Comparison of ENCODE assay signal across 13 cellular contexts in the genomic region with DNA sequence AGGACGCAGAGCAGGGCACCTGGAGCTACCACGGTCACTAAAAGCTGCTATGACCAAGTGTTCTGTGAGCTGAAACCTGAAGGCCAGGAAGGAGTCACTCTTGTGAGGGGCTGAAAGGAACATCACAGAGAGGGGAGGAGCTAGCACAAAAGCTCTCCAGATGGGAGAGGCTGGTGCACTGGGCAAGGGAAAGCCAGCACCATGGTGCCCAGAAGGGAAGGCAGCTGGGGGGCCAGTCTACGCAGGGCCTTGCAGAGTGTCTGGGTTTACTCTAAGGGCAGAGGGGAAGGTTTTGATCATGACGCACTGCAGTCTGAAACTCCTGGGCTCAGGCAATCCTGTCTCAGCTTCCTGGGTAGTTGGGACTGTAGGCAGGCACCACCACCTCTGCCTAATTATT. TPM values are rescaled to one million over a fixed set of nuclear protein-coding genes. Genes with fewer than 3 reads are reported as not detected.
A peak's percentile ranks its signal among the peaks of the same experiment; 100 is the strongest.
DNase-seq lines count a peak whose midpoint lies in the region; ATAC-seq, FAIRE-seq and TF ChIP-seq lines count a peak whose summit lies in the region.
"Had no signal": no experiment of that assay in that cellular context is flagged by ENCODE, and none has a peak within 500 bp of the region (broad histone marks: within the 10 kb centered on the region; RNA-seq: fewer than 3 reads in every experiment).

No MANE protein-coding gene starts in this region.

- dilution Hi-C loops in keratinocyte (cut with MboI; ENCODE audit: extremely low pct_ligation_motif_present, low sequenced_read_pairs) = no loop called here

- no peak for TF ChIP-seq POLR2A in heart left ventricle (IDR thresholded peaks at IDR 0.05)
- TF ChIP-seq POLR2A in spleen (IDR thresholded peaks at IDR 0.05) = no peak

- H3K27ac Mint-ChIP-seq in activated CD8-positive, alpha-beta T cell treated with anti-CD3 and anti-CD28 coated beads for 36 hours = peak overlapping the region; percentile 100

- no peaks in the 10 kb centered on the region for H4K20me1 ChIP-seq in keratinocyte (ENCODE audit: control insufficient read depth, extremely low read depth, insufficient read depth, low read length)

- H3K4me1 ChIP-seq in left ventricle myocardium inferior (peaks cover 78% of the 10 kb centered on the region), heart left ventricle (peaks cover 9 to 73% (median 38%) of the 10 kb centered on the region in 12 donors), keratinocyte (ENCODE audit: control insufficient read depth, extremely low read depth, insufficient read depth, low read length) (peaks cover 21% of the 10 kb centered on the region), thoracic aorta (ENCODE audit: control insufficient read depth in 1 of 2, low read depth in 2 of 2) (peaks cover 48 to 58% of the 10 kb centered on the region in 2 donors), spleen (peaks cover 37 to 88% (median 74%) of the 10 kb centered on the region in 6 donors)

- H3K36me3 ChIP-seq in left ventricle myocardium inferior = no peaks in the 10 kb centered on the region
- H3K36me3 ChIP-seq in heart left ventricle = peaks cover 0 to 6% (median 0%) of the 10 kb centered on the region in 9 donors
- peaks cover 0 to 2% of the 10 kb centered on the region in 2 experiments for H3K36me3 ChIP-seq in keratinocyte (ENCODE audit: control insufficient read depth in 2 of 2, extremely low read depth in 1 of 2, insufficient read depth in 2 of 2, low read length in 2 of 2)
- H3K36me3 ChIP-seq in thoracic aorta = peaks cover 4% of the 10 kb centered on the region
- H3K36me3 ChIP-seq in spleen = peaks cover 0 to 9% (median 3%) of the 10 kb centered on the region in 6 donors
- H3K36me3 ChIP-seq in WERI-Rb-1 = 0 out of 2 replicates have a peak, but pooled peaks cover 4% of the 10 kb centered on the region
- H3K36me3 ChIP-seq: adrenal gland had no signal

- H3K27ac ChIP-seq in left ventricle myocardium inferior (replicated peaks) (no peak overlapping the region), heart left ventricle (no peak overlapping the region), keratinocyte (ENCODE audit: control insufficient read depth, insufficient read depth, low read length) (no peak overlapping the region), thoracic aorta (peak overlapping the region in 1 of 2 donors; percentile 100), spleen (peak overlapping the region in 1 of 8 donors; percentile 98), WERI-Rb-1 (no peak overlapping the region)

- CTCF ChIA-PET in activated CD8-positive, alpha-beta T cell treated with anti-CD3 and anti-CD28 coated beads for 36 hours (lab: Charles Lee) = interaction anchor here (1.0 to 6.2 kb wide), 4 partner anchors 10 to 31 kb away, joined by 4 to 45 read pairs (median 12); a partner anchor contains a TSS

- peak overlapping the region; percentile 99 for H3K4me3 Mint-ChIP-seq in activated CD8-positive, alpha-beta T cell treated with anti-CD3 and anti-CD28 coated beads for 36 hours

- no peak for TF ChIP-seq CTCF in left ventricle myocardium inferior (IDR thresholded peaks at IDR 0.05; ENCODE audit: borderline replicate concordance)
- no peak for TF ChIP-seq CTCF in heart left ventricle (IDR thresholded peaks at IDR 0.05)
- no peak for TF ChIP-seq CTCF in activated CD8-positive, alpha-beta T cell treated with anti-CD3 and anti-CD28 coated beads for 36 hours (IDR thresholded peaks at IDR 0.05)
- no peak for TF ChIP-seq CTCF in keratinocyte (optimal IDR thresholded peaks at IDR 0.05 in 1 of 3, IDR thresholded peaks at IDR 0.05 in 1 of 3, conservative IDR thresholded peaks at IDR 0.05 in 1 of 3; ENCODE audit: extremely low read depth in 1 of 3, insufficient read depth in 2 of 3, low read length in 3 of 3)
- no peak for TF ChIP-seq CTCF in thoracic aorta (IDR thresholded peaks at IDR 0.05)
- no peak for TF ChIP-seq CTCF in spleen (IDR thresholded peaks at IDR 0.05 in 8 of 11, conservative IDR thresholded peaks at IDR 0.05 in 3 of 11)
- no peak for TF ChIP-seq CTCF in WERI-Rb-1 (IDR thresholded peaks at IDR 0.05; ENCODE audit: low read depth, low read length)

- H3K79me2 ChIP-seq in keratinocyte (ENCODE audit: control insufficient read depth, insufficient read depth, low read length) = peaks cover 36% of the 10 kb centered on the region

- FAIRE-seq in keratinocyte (lab: Jason Lieb, UNC) = no peak

- no peak overlapping the region for H3K9ac ChIP-seq in keratinocyte (ENCODE audit: control insufficient read depth, extremely low read depth, insufficient read depth, low read length)

- H3K9me1 ChIP-seq in keratinocyte (ENCODE audit: control insufficient read depth, extremely low read depth, insufficient read depth, low read length) = peaks cover 2% of the 10 kb centered on the region

- H3K4me2 ChIP-seq in keratinocyte (ENCODE audit: control insufficient read depth, extremely low read depth, insufficient read depth, low read depth, low read length) = peak overlapping the region; percentile 98

- H3K9me3 Mint-ChIP-seq in activated CD8-positive, alpha-beta T cell treated with anti-CD3 and anti-CD28 coated beads for 36 hours = peaks cover 4% of the 10 kb centered on the region

- no peak for ATAC-seq in heart left ventricle
- no peak for ATAC-seq in activated CD8-positive, alpha-beta T cell treated with anti-CD3 and anti-CD28 coated beads for 36 hours
- ATAC-seq in thoracic aorta (ENCODE audit: insufficient number of reproducible peaks, low FRiP score, low read depth) = no peak
- ATAC-seq in HG02623 (IDR thresholded peaks at IDR 0.05; ENCODE audit: unreplicated experiment) = no peak
- ATAC-seq: psoas muscle had no signal

- peaks cover 45% of the 10 kb centered on the region for H3K36me3 Mint-ChIP-seq in activated CD8-positive, alpha-beta T cell treated with anti-CD3 and anti-CD28 coated beads for 36 hours (ENCODE audit: low read depth)

- no peaks in the 10 kb centered on the region for H3K9me3 ChIP-seq in left ventricle myocardium inferior (replicated peaks)
- no peaks in the 10 kb centered on the region for H3K9me3 ChIP-seq in heart left ventricle
- H3K9me3 ChIP-seq in keratinocyte (ENCODE audit: control insufficient read depth, low read depth, low read length) = no peaks in the 10 kb centered on the region
- H3K9me3 ChIP-seq in thoracic aorta = no peaks in the 10 kb centered on the region
- H3K9me3 ChIP-seq in spleen = no peaks in the 10 kb centered on the region
- no peaks in the 10 kb centered on the region for H3K9me3 ChIP-seq in WERI-Rb-1 (ENCODE audit: severe bottlenecking)
- H3K9me3 ChIP-seq: adrenal gland, psoas muscle had no signal

- DNase-seq in left ventricle myocardium inferior (no peak), heart left ventricle (no peak), keratinocyte (ENCODE audit: low read depth, low spot score) (no peak), thoracic aorta (ENCODE audit: low spot score) (no peak), spleen (no peak), WERI-Rb-1 (no peak)
- no peak for DNase-seq in activated CD8-positive, alpha-beta T cell treated with anti-CD3 and anti-CD28 coated beads for 36 hours
- DNase-seq: islet precursor cell, KBM-7, NCI-H526 treated with DMSO at 0.1 percent for 48 hours had no signal

- H2AFZ ChIP-seq in keratinocyte (ENCODE audit: control insufficient read depth, low read length) = no peak overlapping the region

- POLR2A ChIA-PET in activated CD8-positive, alpha-beta T cell treated with anti-CD3 and anti-CD28 coated beads for 36 hours (lab: Charles Lee) = interaction anchor here (0.7 to 1.2 kb wide), 6 partner anchors 7 to 555 kb away, joined by 3 read pairs; no protein-coding TSS in a partner anchor

- H3K4me3 ChIP-seq in left ventricle myocardium inferior (peak overlapping the region; percentile 96), heart left ventricle (peak overlapping the region in 3 of 12 donors; percentile 7 to 100 (median 98)), keratinocyte (ENCODE audit: control insufficient read depth in 2 of 3, extremely low read depth in 1 of 3, insufficient read depth in 2 of 3, low read depth in 1 of 3, low read length in 3 of 3) (no peak overlapping the region), thoracic aorta (peak overlapping the region; percentile 100), spleen (peak overlapping the region in 1 of 8 donors; percentile 82), WERI-Rb-1 (ENCODE audit: low read depth, low read length) (no peak overlapping the region)

- H3K27me3 ChIP-seq in left ventricle myocardium inferior (ENCODE audit: low read depth) (no peaks in the 10 kb centered on the region), heart left ventricle (no peaks in the 10 kb centered on the region), keratinocyte (ENCODE audit: control insufficient read depth, extremely low read depth, insufficient read depth, low read length) (no peaks in the 10 kb centered on the region), thoracic aorta (replicated peaks; ENCODE audit: insufficient read depth) (no peaks in the 10 kb centered on the region), spleen (replicated peaks in 1 of 7) (no peaks in the 10 kb centered on the region), WERI-Rb-1 (ENCODE audit: insufficient read depth, low read depth, severe bottlenecking) (no peaks in the 10 kb centered on the region)
- H3K27me3 ChIP-seq: adrenal gland had no signal

- peaks cover 53% of the 10 kb centered on the region for H3K4me1 Mint-ChIP-seq in activated CD8-positive, alpha-beta T cell treated with anti-CD3 and anti-CD28 coated beads for 36 hours (ENCODE audit: low read depth)

- intact Hi-C loops in left ventricle myocardium inferior (cut with micrococcal nuclease) = no loop called here
- intact Hi-C loops in heart left ventricle (cut with DNase I) = loop anchor here in 2 of 10 donors (5.0 to 10.0 kb wide), 2 partner anchors 49 to 252 kb away; a partner anchor contains a TSS
- intact Hi-C loops in activated CD8-positive, alpha-beta T cell treated with anti-CD3 and anti-CD28 coated beads for 36 hours (cut with micrococcal nuclease) = no loop called here
- intact Hi-C loops in spleen (cut with DNase I; ENCODE audit: low total_unique reads) = no loop called here

- H3K27me3 Mint-ChIP-seq in activated CD8-positive, alpha-beta T cell treated with anti-CD3 and anti-CD28 coated beads for 36 hours = no peaks in the 10 kb centered on the region

- 81 to 92% (median 86%) methylated on average over 3 to 4 of the region's 4 CpGs for WGBS in heart left ventricle, 4 donors
- whole genome bisulfite sequencing in spleen, 5 donors = 81 to 91% (median 85%) methylated on average over 4 of the region's 4 CpGs

RNA-seq across cellular contexts. Expression of a gene that starts 4.1 kb away (rescaled TPM):
- total RNA-seq in left ventricle myocardium inferior (11.8 TPM), heart left ventricle (10 to 100 TPM; 17.0 to 41.5 (median 21.2) TPM), thoracic aorta (10 to 100 TPM; 46.0 to 65.5 TPM), spleen (10 to 100 TPM; 25.4 to 58.7 (median 31.7) TPM)
- polyA plus RNA-seq in heart left ventricle (10 to 100 TPM in 1 of 2 donors, 1 to 10 TPM in 1; 8.2 to 18.4 TPM), keratinocyte (3.0 to 8.3 TPM (median 3.7 TPM) in 3 replicates), spleen (10 to 100 TPM; 18.9 to 36.7 (median 33.3) TPM)
- 10 to 100 TPM; 24.8 to 26.2 TPM for total RNA-seq in activated CD8-positive, alpha-beta T cell treated with anti-CD3 and anti-CD28 coated beads for 36 hours
- 3.4 TPM for polyA plus RNA-seq in keratinocyte (2011; ENCODE audit: low read depth)
- 9.4 and 16.5 TPM in 2 replicates for polyA plus RNA-seq in keratinocyte (2011; cell fraction: cytosol; rRNA removed)
- 15.2 and 24.1 TPM in 2 replicates for polyA plus RNA-seq in keratinocyte (2011; cell fraction: nucleus; rRNA removed)
- 20.5 and 21.3 TPM in 2 replicates for polyA plus RNA-seq in keratinocyte (2012; ENCODE audit: low replicate concordance)
- polyA minus RNA-seq in keratinocyte = 3.1 to 16.1 TPM (median 4.9 TPM) in 3 replicates
- polyA minus RNA-seq in keratinocyte (2011; cell fraction: cytosol; rRNA and poly(A)+ RNA removed) = 15.3 TPM
- 3.5 and 4.3 TPM in 2 replicates for polyA minus RNA-seq in keratinocyte (2011; cell fraction: nucleus; rRNA and poly(A)+ RNA removed)

RNA-seq across cellular contexts. Expression of a gene that starts 6.7 kb away (rescaled TPM):
- total RNA-seq in left ventricle myocardium inferior = 7.1 TPM
- total RNA-seq in heart left ventricle = 10 to 100 TPM in 2 of 9 donors, 1 to 10 TPM in 7; 4.7 to 12.7 (median 7.2) TPM
- 1 to 10 TPM; 5.5 to 9.3 TPM for polyA plus RNA-seq in heart left ventricle
- total RNA-seq in activated CD8-positive, alpha-beta T cell treated with anti-CD3 and anti-CD28 coated beads for 36 hours = 10 to 100 TPM; 30.4 to 34.5 TPM
- polyA plus RNA-seq in keratinocyte = 14.8 to 18.7 TPM (median 17.1 TPM) in 3 replicates
- 5.0 TPM for polyA plus RNA-seq in keratinocyte (2011; ENCODE audit: low read depth)
- polyA plus RNA-seq in keratinocyte (2011; cell fraction: cytosol; rRNA removed) = 15.0 and 26.2 TPM in 2 replicates
- polyA plus RNA-seq in keratinocyte (2011; cell fraction: nucleus; rRNA removed) = 12.8 and 15.9 TPM in 2 replicates
- 23.6 and 36.3 TPM in 2 replicates for polyA plus RNA-seq in keratinocyte (2012; ENCODE audit: low replicate concordance)
- polyA minus RNA-seq in keratinocyte = 13.6 to 28.6 TPM (median 26.6 TPM) in 3 replicates
- polyA minus RNA-seq in keratinocyte (2011; cell fraction: cytosol; rRNA and poly(A)+ RNA removed) = 21.7 TPM
- 6.0 and 7.7 TPM in 2 replicates for polyA minus RNA-seq in keratinocyte (2011; cell fraction: nucleus; rRNA and poly(A)+ RNA removed)
- total RNA-seq in thoracic aorta = 10 to 100 TPM in 1 of 2 donors, 1 to 10 TPM in 1; 6.7 to 23.8 TPM
- total RNA-seq in spleen = 10 to 100 TPM; 21.4 to 34.9 (median 27.2) TPM
- 10 to 100 TPM; 39.8 to 46.5 (median 43.6) TPM for polyA plus RNA-seq in spleen

RNA-seq across cellular contexts. Expression of a gene that starts 11.3 kb away (rescaled TPM):
- 14.6 TPM for total RNA-seq in left ventricle myocardium inferior
- total RNA-seq in heart left ventricle = 10 to 100 TPM; 11.7 to 25.8 (median 16.5) TPM
- polyA plus RNA-seq in heart left ventricle = 10 to 100 TPM; 11.9 to 27.7 TPM
- total RNA-seq in activated CD8-positive, alpha-beta T cell treated with anti-CD3 and anti-CD28 coated beads for 36 hours = 10 to 100 TPM in 1 of 2 experiments, 1 to 10 TPM in 1; 8.8 to 11.2 TPM
- polyA plus RNA-seq in keratinocyte = 2.3 to 3.5 TPM (median 3.1 TPM) in 3 replicates
- 1.8 TPM for polyA plus RNA-seq in keratinocyte (2011; ENCODE audit: low read depth)
- polyA plus RNA-seq in keratinocyte (2011; cell fraction: cytosol; rRNA removed) = 1.6 and 4.0 TPM in 2 replicates
- 2.4 and 4.4 TPM in 2 replicates for polyA plus RNA-seq in keratinocyte (2011; cell fraction: nucleus; rRNA removed)
- 2.8 and 4.6 TPM in 2 replicates for polyA plus RNA-seq in keratinocyte (2012; ENCODE audit: low replicate concordance)
- 0.96 to 3.7 TPM (median 1.1 TPM) in 3 replicates for polyA minus RNA-seq in keratinocyte
- polyA minus RNA-seq in keratinocyte (2011; cell fraction: cytosol; rRNA and poly(A)+ RNA removed) = 1.5 TPM
- polyA minus RNA-seq in keratinocyte (2011; cell fraction: nucleus; rRNA and poly(A)+ RNA removed) = 0.62 and 0.84 TPM in 2 replicates
- total RNA-seq in thoracic aorta = 10 to 100 TPM; 10.5 to 14.8 TPM
- total RNA-seq in spleen = 10 to 100 TPM; 11.9 to 23.4 (median 14.4) TPM
- 10 to 100 TPM; 26.7 to 40.1 (median 37.8) TPM for polyA plus RNA-seq in spleen

RNA-seq across cellular contexts. Expression of a gene that starts 12.4 kb away (rescaled TPM):
- total RNA-seq in left ventricle myocardium inferior (13.2 TPM), heart left ventricle (10 to 100 TPM in 4 of 9 donors, 1 to 10 TPM in 5; 6.7 to 15.8 (median 9.2) TPM), thoracic aorta (10 to 100 TPM in 1 of 2 donors, 1 to 10 TPM in 1; 8.5 to 13.0 TPM), spleen (1 to 10 TPM; 4.0 to 10.0 (median 7.1) TPM)
- polyA plus RNA-seq in heart left ventricle (10 to 100 TPM in 1 of 2 donors, 1 to 10 TPM in 1; 8.5 to 10.4 TPM), keratinocyte (1.9 to 2.3 TPM (median 2.1 TPM) in 3 replicates), spleen (1 to 10 TPM; 3.3 to 7.6 (median 5.6) TPM)
- 1 to 10 TPM; 3.6 to 3.7 TPM for total RNA-seq in activated CD8-positive, alpha-beta T cell treated with anti-CD3 and anti-CD28 coated beads for 36 hours
- 1.5 TPM for polyA plus RNA-seq in keratinocyte (2011; ENCODE audit: low read depth)
- polyA plus RNA-seq in keratinocyte (2011; cell fraction: cytosol; rRNA removed) = 1.0 and 2.0 TPM in 2 replicates
- polyA plus RNA-seq in keratinocyte (2011; cell fraction: nucleus; rRNA removed) = 3.1 and 3.5 TPM in 2 replicates
- polyA plus RNA-seq in keratinocyte (2012; ENCODE audit: low replicate concordance) = 2.0 and 4.2 TPM in 2 replicates
- 1.6 to 3.7 TPM (median 2.5 TPM) in 3 replicates for polyA minus RNA-seq in keratinocyte
- polyA minus RNA-seq in keratinocyte (2011; cell fraction: cytosol; rRNA and poly(A)+ RNA removed) = 1.9 TPM
- 1.1 and 1.6 TPM in 2 replicates for polyA minus RNA-seq in keratinocyte (2011; cell fraction: nucleus; rRNA and poly(A)+ RNA removed)

RNA-seq across cellular contexts. Expression of a gene that starts 18.1 kb away (rescaled TPM):
- total RNA-seq in left ventricle myocardium inferior = 74.0 TPM
- 10 to 100 TPM; 39.9 to 88.1 (median 69.9) TPM for total RNA-seq in heart left ventricle
- 100 to 1,000 TPM in 1 of 2 donors, 10 to 100 TPM in 1; 72.7 to 104 TPM for polyA plus RNA-seq in heart left ventricle
- total RNA-seq in activated CD8-positive, alpha-beta T cell treated with anti-CD3 and anti-CD28 coated beads for 36 hours = 100 to 1,000 TPM; 304 to 306 TPM
- polyA plus RNA-seq in keratinocyte = 109 to 157 TPM (median 109 TPM) in 3 replicates
- polyA plus RNA-seq in keratinocyte (2011; ENCODE audit: low read depth) = 104 TPM
- 71.4 and 181 TPM in 2 replicates for polyA plus RNA-seq in keratinocyte (2011; cell fraction: cytosol; rRNA removed)
- polyA plus RNA-seq in keratinocyte (2011; cell fraction: nucleus; rRNA removed) = 194 and 249 TPM in 2 replicates
- 74.1 and 161 TPM in 2 replicates for polyA plus RNA-seq in keratinocyte (2012; ENCODE audit: low replicate concordance)
- polyA minus RNA-seq in keratinocyte = 80.8 to 152 TPM (median 96.3 TPM) in 3 replicates
- polyA minus RNA-seq in keratinocyte (2011; cell fraction: cytosol; rRNA and poly(A)+ RNA removed) = 148 TPM
- 94.0 and 97.5 TPM in 2 replicates for polyA minus RNA-seq in keratinocyte (2011; cell fraction: nucleus; rRNA and poly(A)+ RNA removed)
- total RNA-seq in thoracic aorta = 100 to 1,000 TPM in 1 of 2 donors, 10 to 100 TPM in 1; 77.3 to 106 TPM
- 100 to 1,000 TPM; 109 to 218 (median 176) TPM for total RNA-seq in spleen
- polyA plus RNA-seq in spleen = 100 to 1,000 TPM in 1 of 3 donors, 10 to 100 TPM in 2; 67.2 to 190 (median 85.5) TPM

Comparison
In these comparisons a context has a peak if more than half of its experiments do, and no peak if none do; other contexts are left out.
1. H3K4me3 ChIP-seq: peak in left ventricle myocardium inferior (single experiment) and thoracic aorta (single experiment); none in keratinocyte (0 of 3) and WERI-Rb-1 (single experiment).